ENCODE assay signal across 2 cellular contexts in genomic region chr10:86899128-86899527, GRCh38.
TF ChIP-seq lines count a peak whose summit lies in the region.

No MANE protein-coding gene starts in this region.

TF ChIP-seq in K562, 482 proteins besides CTCF, POLR2A, EP300 and RAD21:
- TF ChIP-seq CAMTA2 (CRISPR knock-in tag; conservative IDR thresholded peaks at IDR 0.05) = no peak
- TF ChIP-seq ZNF384 (IDR thresholded peaks at IDR 0.05; ENCODE audit: low read depth, low read length) = no peak
- TF ChIP-seq ILF3 (IDR thresholded peaks at IDR 0.05; ENCODE audit: borderline replicate concordance) = no peak
- no peak for TF ChIP-seq NRF1 (conservative IDR thresholded peaks at IDR 0.05 in 1 of 2, IDR thresholded peaks at IDR 0.05 in 1 of 2)

TF ChIP-seq in HepG2, 621 proteins besides CTCF, POLR2A, EP300 and RAD21:
- TF ChIP-seq ZNF570 (CRISPR knock-in tag; IDR thresholded peaks at IDR 0.05; ENCODE audit: borderline replicate concordance) (no peak), MAX (IDR thresholded peaks at IDR 0.05) (no peak), FOXA1 (IDR thresholded peaks at IDR 0.05) (no peak), FOXA1 (CRISPR knock-in tag; IDR thresholded peaks at IDR 0.05) (no peak), PAF1 (CRISPR knock-in tag; IDR thresholded peaks at IDR 0.05) (no peak), ZBTB14 (CRISPR knock-in tag; IDR thresholded peaks at IDR 0.05) (no peak), ZNF660 (CRISPR knock-in tag; IDR thresholded peaks at IDR 0.05; ENCODE audit: borderline replicate concordance, low read depth) (no peak), GPBP1L1 (CRISPR knock-in tag; IDR thresholded peaks at IDR 0.05) (no peak), DR1 (CRISPR knock-in tag; IDR thresholded peaks at IDR 0.05) (no peak), BCL6 (CRISPR knock-in tag; IDR thresholded peaks at IDR 0.05) (no peak)
